Comparison of ENCODE assay signal across 6 cellular contexts in genomic region chr4:58543465-58543864, GRCh38.
"Had no signal": no experiment of that assay in that cellular context is flagged by ENCODE, and none has a peak within 500 bp of the region (broad histone marks: within the 10 kb centered on the region; RNA-seq: fewer than 3 reads in every experiment).

No MANE protein-coding gene starts in this region.

- H3K27ac ChIP-seq: HL-60 had no signal

- ATAC-seq: HepG2, K562 had no signal

- H3K4me3 ChIP-seq: K562 had no signal

- DNase-seq: IMR-90, KBM-7, KG1 had no signal
